Comparison of ENCODE assay signal across 8 cellular contexts in genomic region chr6:70411948-70412796, GRCh38. TPM values are rescaled to one million over a fixed set of nuclear protein-coding genes. Genes with fewer than 3 reads are reported as not detected.
A peak's percentile ranks its signal among the peaks of the same experiment; 100 is the strongest.
DNase-seq lines count a peak whose midpoint lies in the region; ATAC-seq and TF ChIP-seq lines count a peak whose summit lies in the region.

No MANE protein-coding gene starts in this region.

- no peak for ATAC-seq in natural killer cell treated with Interleukin-12 subunit alpha and Interleukin-12 subunit beta and Interleukin-15 and Interleukin-18, amount 100 ng/mL, for 72 hours
- ATAC-seq in GM21786 (IDR thresholded peaks at IDR 0.05; ENCODE audit: unreplicated experiment) (no peak), HG03469 (IDR thresholded peaks at IDR 0.05; ENCODE audit: unreplicated experiment) (no peak)

- POLR2A ChIA-PET in BJ (lab: Charles Lee) = no interaction called here

- DNase-seq in BJ (ENCODE audit: low read depth) (no peak), Karpas-422 (no peak), dorsolateral prefrontal cortex (no peak), anterior cingulate cortex (lab: John Stamatoyannopoulos, UW) (no peak), UCSD-AML1 (lab: John Stamatoyannopoulos, UW; ENCODE audit: unreplicated experiment) (no peak)
- DNase-seq in natural killer cell treated with Interleukin-12 subunit alpha and Interleukin-12 subunit beta and Interleukin-15 and Interleukin-18, amount 100 ng/mL, for 72 hours (ENCODE audit: low spot score) = no peak

- peak overlapping the region; percentile 100 for H3K4me3 Mint-ChIP-seq in natural killer cell treated with Interleukin-12 subunit alpha and Interleukin-12 subunit beta and Interleukin-15 and Interleukin-18, amount 100 ng/mL, for 72 hours

- H3K9me3 ChIP-seq in Karpas-422 (ENCODE audit: low read length) = no peaks in the 10 kb centered on the region

- no peaks in the 10 kb centered on the region for H3K9me3 Mint-ChIP-seq in natural killer cell treated with Interleukin-12 subunit alpha and Interleukin-12 subunit beta and Interleukin-15 and Interleukin-18, amount 100 ng/mL, for 72 hours

- H3K27ac ChIP-seq in Karpas-422 (ENCODE audit: low read length) = no peak overlapping the region
- peak overlapping the region in 54 of 59 donors; percentile 13 to 96 (median 89) for H3K27ac ChIP-seq in dorsolateral prefrontal cortex

- intact Hi-C loops in dorsolateral prefrontal cortex (cut with DNase I) = loop anchor here (5.0 to 10.0 kb wide), 3 partner anchors 40 to 255 kb away; partner anchors contain the start of genes SMAP1 (in 2 of the 2) and SDHAF4 (in 1 of the 2)

- H3K4me1 ChIP-seq in Karpas-422 (ENCODE audit: low read length) = peaks cover 15% of the 10 kb centered on the region

- H3K36me3 Mint-ChIP-seq in natural killer cell treated with Interleukin-12 subunit alpha and Interleukin-12 subunit beta and Interleukin-15 and Interleukin-18, amount 100 ng/mL, for 72 hours = peaks cover 6% of the 10 kb centered on the region

- CTCF ChIA-PET in BJ (lab: Yijun Ruan, JAX) = no interaction called here

- peak overlapping the region; percentile 77 for H3K9ac ChIP-seq in Karpas-422 (ENCODE audit: low read length)

- TF ChIP-seq CTCF in BJ (IDR thresholded peaks at IDR 0.05; ENCODE audit: insufficient read depth, low read depth, low read length) (no peak), dorsolateral prefrontal cortex (IDR thresholded peaks at IDR 0.05 in 54 of 56, conservative IDR thresholded peaks at IDR 0.05 in 2 of 56; ENCODE audit: low read depth in 1 of 56, partially characterized antibody in 56 of 56) (no peak)

- peaks cover 14% of the 10 kb centered on the region in 2 donors for H3K27me3 Mint-ChIP-seq in natural killer cell treated with Interleukin-12 subunit alpha and Interleukin-12 subunit beta and Interleukin-15 and Interleukin-18, amount 100 ng/mL, for 72 hours

- H3K4me2 ChIP-seq in Karpas-422 (ENCODE audit: low read depth, low read length, poor library complexity, severe bottlenecking) = peak overlapping the region; percentile 81

- no peaks in the 10 kb centered on the region for H3K9me2 ChIP-seq in Karpas-422 (replicated peaks; ENCODE audit: insufficient read depth, low read length)

- peak overlapping the region; percentile 85 for H3K4me3 ChIP-seq in BJ (ENCODE audit: low read depth, low read length)
- peak overlapping the region; percentile 81 for H3K4me3 ChIP-seq in Karpas-422 (ENCODE audit: low read length)
- peak overlapping the region; percentile 55 to 99 (median 91) for H3K4me3 ChIP-seq in dorsolateral prefrontal cortex

- peaks cover 20 to 27% of the 10 kb centered on the region in 2 donors for H3K4me1 Mint-ChIP-seq in natural killer cell treated with Interleukin-12 subunit alpha and Interleukin-12 subunit beta and Interleukin-15 and Interleukin-18, amount 100 ng/mL, for 72 hours (ENCODE audit: low read depth in 2 of 2)

- H3K79me2 ChIP-seq in Karpas-422 (ENCODE audit: low read length) = peaks cover 35% of the 10 kb centered on the region

- no peaks in the 10 kb centered on the region for H4K20me1 ChIP-seq in Karpas-422 (ENCODE audit: insufficient read depth, low read depth, low read length)

- H3K27me3 ChIP-seq in BJ (ENCODE audit: control insufficient read depth, insufficient read depth, low read length) = no peaks in the 10 kb centered on the region
- H3K27me3 ChIP-seq in Karpas-422 (ENCODE audit: low read length) = no peaks in the 10 kb centered on the region
- H3K27me3 ChIP-seq in dorsolateral prefrontal cortex = no peaks in the 10 kb centered on the region

- peak overlapping the region; percentile 89 for H2AFZ ChIP-seq in Karpas-422 (ENCODE audit: low read length)

- H3K27ac Mint-ChIP-seq in natural killer cell treated with Interleukin-12 subunit alpha and Interleukin-12 subunit beta and Interleukin-15 and Interleukin-18, amount 100 ng/mL, for 72 hours = peak overlapping the region; percentile 76 to 88

- no peaks in the 10 kb centered on the region for H3K36me3 ChIP-seq in BJ (ENCODE audit: control insufficient read depth, insufficient read depth, low read length)
- peaks cover 4% of the 10 kb centered on the region for H3K36me3 ChIP-seq in Karpas-422 (ENCODE audit: insufficient read depth, low read length)

RNA-seq across cellular contexts. Expression of gene FAM135A, which starts 1.1 kb away (rescaled TPM):
- polyA plus RNA-seq in BJ (2011; rRNA removed) = 2.9 and 6.2 TPM in 2 replicates
- 6.5 and 7.1 TPM in 2 replicates for polyA minus RNA-seq in BJ (2011; rRNA and poly(A)+ RNA removed)
- 52.9 and 83.0 TPM in 2 replicates for total RNA-seq in Karpas-422 (2014; rRNA removed; shearing (Covaris generic); ENCODE audit: low replicate concordance)
- 10 to 100 TPM; 34.3 to 72.1 (median 49.1) TPM for total RNA-seq in dorsolateral prefrontal cortex
- total RNA-seq in natural killer cell treated with Interleukin-12 subunit alpha and Interleukin-12 subunit beta and Interleukin-15 and Interleukin-18, amount 100 ng/mL, for 72 hours = 10 to 100 TPM in 1 of 2 donors, 1 to 10 TPM in 1; 7.0 to 20.4 TPM
